22 cellular contexts compared by ENCODE assay signal in the genomic region with DNA sequence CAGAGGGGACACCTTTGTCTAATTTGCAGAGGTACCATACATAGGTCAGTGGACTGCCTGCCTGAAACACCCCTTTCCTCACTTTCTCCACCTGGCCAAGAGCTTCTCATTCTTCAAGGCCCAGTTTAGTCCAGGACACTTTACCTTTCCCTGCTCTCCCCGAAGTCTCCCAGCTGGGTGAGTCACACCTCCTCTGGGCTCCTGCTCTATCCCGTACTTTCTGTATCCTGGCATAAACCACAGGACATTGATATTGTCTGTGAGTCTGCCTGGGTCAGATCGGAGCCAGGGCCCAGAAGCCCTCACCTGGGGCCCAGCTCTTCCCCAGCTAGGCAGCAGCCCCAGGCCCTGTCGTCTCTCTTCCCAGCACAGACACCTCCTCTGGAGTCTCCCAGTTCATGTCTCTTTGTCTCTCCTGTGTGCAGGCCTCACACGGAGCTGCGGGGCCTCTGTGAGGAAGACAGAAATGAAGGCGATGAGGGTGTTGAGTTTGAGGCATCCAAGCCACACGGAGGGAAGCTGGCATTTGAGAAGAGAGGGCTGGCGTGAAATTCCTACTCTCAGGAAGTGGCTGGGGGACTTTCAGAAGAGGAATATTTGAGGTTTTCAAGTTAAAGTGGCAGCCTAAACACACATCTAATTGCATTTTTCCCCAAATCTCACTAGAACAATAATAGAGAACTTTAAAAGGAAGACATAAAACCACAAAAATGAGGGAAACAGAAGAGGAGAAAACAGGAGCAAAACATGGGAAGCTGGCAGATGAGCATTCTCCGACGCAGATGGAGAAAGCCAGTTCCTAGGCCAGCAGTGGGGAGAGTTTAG.
DNase-seq lines count a peak whose midpoint lies in the region; ATAC-seq and TF ChIP-seq lines count a peak whose summit lies in the region.
"Had no signal": no experiment of that assay in that cellular context is flagged by ENCODE, and none has a peak within 500 bp of the region (broad histone marks: within the 10 kb centered on the region; RNA-seq: fewer than 3 reads in every experiment).

No MANE protein-coding gene starts in this region.

- no peaks in the 10 kb centered on the region for H3K4me1 ChIP-seq in RWPE2 (ENCODE audit: insufficient read depth, poor library complexity, severe bottlenecking)
- H3K4me1 ChIP-seq: BLaER1 had no signal

- DNase-seq in EL (peak; percentile 22), RWPE2 (ENCODE audit: low spot score) (no peak), fibroblast of peridontal ligament (ENCODE audit: extremely low read depth) (peak; percentile 55), osteocyte (ENCODE audit: extremely low spot score, unreplicated experiment) (no peak), NCI-H510A treated with DMSO at 0.1 percent for 48 hours (lab: John Stamatoyannopoulos, UW) (no peak), amygdala (lab: John Stamatoyannopoulos, UW) (no peak), RPMI8226 (no peak)
- DNase-seq: activated CD8-positive, alpha-beta memory T cell treated with anti-CD3 and anti-CD28 coated beads for 24 hours; activated naive CD8-positive, alpha-beta T cell treated with anti-CD3 and anti-CD28 coated beads, Interleukin-2, amount 10 ng/mL, durations not matched to agents 7 days and 5 days; DMS 273 treated with DMSO at 0.1 percent for 48 hours; effector memory CD4-positive, alpha-beta T cell; HCEC 1CT; hippocampal formation; NCI-H1436; NCI-H446; Right ventricle myocardium superior had no signal

- H3K9me3 Mint-ChIP-seq in osteocyte (ENCODE audit: unreplicated experiment) = no peaks in the 10 kb centered on the region
- H3K9me3 Mint-ChIP-seq: activated naive CD8-positive, alpha-beta T cell treated with anti-CD3 and anti-CD28 coated beads, Interleukin-2, amount 10 ng/mL, durations not matched to agents 7 days and 5 days; central memory CD8-positive, alpha-beta T cell; T-helper 1 cell treated with Interleukin-12 subunit alpha and Interleukin-12 subunit beta and Interleukin-4 antibody, amounts not matched to agents 30 μg/mL and 1 μg/mL, for 36 hours; WTC11 had no signal

- H3K27me3 ChIP-seq in RWPE2 (ENCODE audit: insufficient read depth, poor library complexity, severe bottlenecking) = no peaks in the 10 kb centered on the region
- H3K27me3 ChIP-seq: BLaER1 had no signal

- H3K4me3 ChIP-seq in RWPE2 (ENCODE audit: severe bottlenecking) = no peak overlapping the region
- H3K4me3 ChIP-seq: BLaER1, skin epidermis had no signal

- peak overlapping the region; percentile 72 for H3K27ac Mint-ChIP-seq in osteocyte (ENCODE audit: unreplicated experiment)
- H3K27ac Mint-ChIP-seq: activated naive CD8-positive, alpha-beta T cell treated with anti-CD3 and anti-CD28 coated beads, Interleukin-2, amount 10 ng/mL, durations not matched to agents 7 days and 5 days; WTC11 had no signal

- H3K36me3 ChIP-seq in RWPE2 (ENCODE audit: low read depth) = no peaks in the 10 kb centered on the region
- H3K36me3 ChIP-seq: BLaER1 had no signal

- no peak overlapping the region for H3K27ac ChIP-seq in RWPE2 (ENCODE audit: poor library complexity, severe bottlenecking)
- H3K27ac ChIP-seq: BLaER1 had no signal

- peaks cover 31% of the 10 kb centered on the region for H3K4me1 Mint-ChIP-seq in osteocyte (ENCODE audit: unreplicated experiment)
- H3K4me1 Mint-ChIP-seq: central memory CD8-positive, alpha-beta T cell had no signal

- no peaks in the 10 kb centered on the region for H3K36me3 Mint-ChIP-seq in osteocyte (ENCODE audit: unreplicated experiment)
- H3K36me3 Mint-ChIP-seq: activated naive CD8-positive, alpha-beta T cell treated with anti-CD3 and anti-CD28 coated beads, Interleukin-2, amount 10 ng/mL, durations not matched to agents 7 days and 5 days; WTC11 had no signal

- no peak for TF ChIP-seq CTCF in RWPE2 (IDR thresholded peaks at IDR 0.05; ENCODE audit: poor library complexity, severe bottlenecking)
- no peak for TF ChIP-seq CTCF in osteocyte (IDR thresholded peaks at IDR 0.05)

- no peaks in the 10 kb centered on the region for H3K27me3 Mint-ChIP-seq in osteocyte (ENCODE audit: unreplicated experiment)
- H3K27me3 Mint-ChIP-seq: activated naive CD8-positive, alpha-beta T cell treated with anti-CD3 and anti-CD28 coated beads, Interleukin-2, amount 10 ng/mL, durations not matched to agents 7 days and 5 days had no signal

- no peak overlapping the region for H3K4me3 Mint-ChIP-seq in osteocyte (ENCODE audit: unreplicated experiment)
- H3K4me3 Mint-ChIP-seq: activated naive CD8-positive, alpha-beta T cell treated with anti-CD3 and anti-CD28 coated beads, Interleukin-2, amount 10 ng/mL, durations not matched to agents 7 days and 5 days; central memory CD8-positive, alpha-beta T cell; T-helper 1 cell treated with Interleukin-12 subunit alpha and Interleukin-12 subunit beta and Interleukin-4 antibody, amounts not matched to agents 30 μg/mL and 1 μg/mL, for 36 hours; WTC11 had no signal

- H3K9me3 ChIP-seq in RWPE2 (ENCODE audit: severe bottlenecking) = no peaks in the 10 kb centered on the region
- H3K9me3 ChIP-seq: BLaER1 had no signal

- ATAC-seq in RWPE2 (ENCODE audit: low read depth) = peak; percentile 29; the same call in 1 of the 3 replicates
- ATAC-seq in GM21723 (IDR thresholded peaks at IDR 0.05; ENCODE audit: unreplicated experiment) = no peak
- ATAC-seq: WTC11 had no signal

Comparison
In these comparisons a context has a peak if more than half of its experiments do, and no peak if none do; other contexts are left out.
1. DNase-seq: peak in EL (single experiment) and fibroblast of peridontal ligament (single experiment); none in RWPE2 (single experiment), osteocyte (single experiment), NCI-H510A treated with DMSO at 0.1 percent for 48 hours (single experiment), amygdala (0 of 56) and RPMI8226 (single experiment).